Comparison of ENCODE assay signal across 4 cellular contexts in the genomic region with DNA sequence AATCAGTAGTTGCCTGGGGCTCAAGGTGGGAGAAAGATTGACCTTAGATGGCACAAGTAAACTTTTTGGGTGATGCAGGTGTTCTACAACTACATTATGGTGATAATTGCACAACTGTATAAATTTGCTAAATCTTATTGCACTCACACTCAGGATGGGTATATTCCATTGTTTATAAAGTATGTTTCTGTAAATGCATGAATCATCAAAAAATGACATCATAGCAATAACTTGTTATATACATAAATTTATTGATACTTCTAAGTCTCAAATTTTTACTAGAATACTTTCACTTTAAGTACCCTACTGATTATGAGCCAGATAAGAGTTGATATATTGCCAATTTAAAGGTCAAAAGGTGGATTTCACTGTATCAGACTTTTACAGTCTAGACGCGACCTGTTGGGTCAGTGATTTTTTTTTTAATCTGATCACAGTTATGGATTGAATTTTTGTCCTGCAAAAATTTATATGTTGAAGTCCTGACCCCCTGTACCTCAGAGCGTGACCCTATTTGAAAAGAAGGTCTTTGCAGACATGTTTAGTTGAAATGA.
TF ChIP-seq lines count a peak whose summit lies in the region.

No MANE protein-coding gene starts in this region.

TF ChIP-seq in A549, 52 proteins besides CTCF, POLR2A, EP300 and RAD21 (continued from another document):
- TF ChIP-seq MAFK (IDR thresholded peaks at IDR 0.05; ENCODE audit: partially characterized antibody): peak; percentile 54
- TF ChIP-seq FOXS1 (CRISPR knock-in tag; IDR thresholded peaks at IDR 0.05): no peak
TF ChIP-seq in A549: peak in this region for 1.

TF ChIP-seq in HEK293, 187 proteins besides CTCF, POLR2A, EP300 and RAD21:
- TF ChIP-seq, protein P1, sequence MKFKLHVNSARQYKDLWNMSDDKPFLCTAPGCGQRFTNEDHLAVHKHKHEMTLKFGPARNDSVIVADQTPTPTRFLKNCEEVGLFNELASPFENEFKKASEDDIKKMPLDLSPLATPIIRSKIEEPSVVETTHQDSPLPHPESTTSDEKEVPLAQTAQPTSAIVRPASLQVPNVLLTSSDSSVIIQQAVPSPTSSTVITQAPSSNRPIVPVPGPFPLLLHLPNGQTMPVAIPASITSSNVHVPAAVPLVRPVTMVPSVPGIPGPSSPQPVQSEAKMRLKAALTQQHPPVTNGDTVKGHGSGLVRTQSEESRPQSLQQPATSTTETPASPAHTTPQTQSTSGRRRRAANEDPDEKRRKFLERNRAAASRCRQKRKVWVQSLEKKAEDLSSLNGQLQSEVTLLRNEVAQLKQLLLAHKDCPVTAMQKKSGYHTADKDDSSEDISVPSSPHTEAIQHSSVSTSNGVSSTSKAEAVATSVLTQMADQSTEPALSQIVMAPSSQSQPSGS (tag by site-specific recombination; IDR thresholded peaks at IDR 0.05; ENCODE audit: low read depth): peak; percentile 48; the same call in 1 of the 2 replicates
- TF ChIP-seq, protein P2, sequence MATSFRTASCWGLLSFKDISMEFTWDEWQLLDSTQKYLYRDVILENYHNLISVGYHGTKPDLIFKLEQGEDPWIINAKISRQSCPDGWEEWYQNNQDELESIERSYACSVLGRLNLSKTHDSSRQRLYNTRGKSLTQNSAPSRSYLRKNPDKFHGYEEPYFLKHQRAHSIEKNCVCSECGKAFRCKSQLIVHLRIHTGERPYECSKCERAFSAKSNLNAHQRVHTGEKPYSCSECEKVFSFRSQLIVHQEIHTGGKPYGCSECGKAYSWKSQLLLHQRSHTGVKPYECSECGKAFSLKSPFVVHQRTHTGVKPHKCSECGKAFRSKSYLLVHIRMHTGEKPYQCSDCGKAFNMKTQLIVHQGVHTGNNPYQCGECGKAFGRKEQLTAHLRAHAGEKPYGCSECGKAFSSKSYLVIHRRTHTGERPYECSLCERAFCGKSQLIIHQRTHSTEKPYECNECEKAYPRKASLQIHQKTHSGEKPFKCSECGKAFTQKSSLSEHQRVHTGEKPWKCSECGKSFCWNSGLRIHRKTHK (tag by site-specific recombination; IDR thresholded peaks at IDR 0.05): no peak
- no peak for TF ChIP-seq SALL2 (tag by site-specific recombination; IDR thresholded peaks at IDR 0.05; ENCODE audit: borderline replicate concordance)
- TF ChIP-seq, protein P3, sequence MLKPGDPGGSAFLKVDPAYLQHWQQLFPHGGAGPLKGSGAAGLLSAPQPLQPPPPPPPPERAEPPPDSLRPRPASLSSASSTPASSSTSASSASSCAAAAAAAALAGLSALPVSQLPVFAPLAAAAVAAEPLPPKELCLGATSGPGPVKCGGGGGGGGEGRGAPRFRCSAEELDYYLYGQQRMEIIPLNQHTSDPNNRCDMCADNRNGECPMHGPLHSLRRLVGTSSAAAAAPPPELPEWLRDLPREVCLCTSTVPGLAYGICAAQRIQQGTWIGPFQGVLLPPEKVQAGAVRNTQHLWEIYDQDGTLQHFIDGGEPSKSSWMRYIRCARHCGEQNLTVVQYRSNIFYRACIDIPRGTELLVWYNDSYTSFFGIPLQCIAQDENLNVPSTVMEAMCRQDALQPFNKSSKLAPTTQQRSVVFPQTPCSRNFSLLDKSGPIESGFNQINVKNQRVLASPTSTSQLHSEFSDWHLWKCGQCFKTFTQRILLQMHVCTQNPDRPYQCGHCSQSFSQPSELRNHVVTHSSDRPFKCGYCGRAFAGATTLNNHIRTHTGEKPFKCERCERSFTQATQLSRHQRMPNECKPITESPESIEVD (tag by site-specific recombination; IDR thresholded peaks at IDR 0.05): peak; percentile 12; the same call in 1 of the 2 replicates

TF ChIP-seq in K562, 482 proteins besides CTCF, POLR2A, EP300 and RAD21 (continued from another document):
- TF ChIP-seq NFIX (CRISPR knock-in tag; IDR thresholded peaks at IDR 0.05; ENCODE audit: low read depth) (no peak), C11orf30 (IDR thresholded peaks at IDR 0.05; ENCODE audit: low read depth) (0 out of 2 replicates have a peak, but pooled peaks have one; percentile 23), CXXC5 (CRISPR knock-in tag; IDR thresholded peaks at IDR 0.05) (no peak), MAFG (tag; conservative IDR thresholded peaks at IDR 0.05) (0 out of 2 replicates have a peak, but pooled peaks have one; percentile 6)
TF ChIP-seq in K562: peak in this region for 3.

TF ChIP-seq in HEK293T, 16 proteins besides CTCF, POLR2A, EP300 and RAD21:
- TF ChIP-seq CTBP1 (IDR thresholded peaks at IDR 0.05; ENCODE audit: borderline replicate concordance) (no peak), SP1 (IDR thresholded peaks at IDR 0.05) (no peak), ARNT (IDR thresholded peaks at IDR 0.05) (no peak), FOXA1 (IDR thresholded peaks at IDR 0.05) (no peak), SUZ12 (IDR thresholded peaks at IDR 0.05) (no peak), LEF1 (IDR thresholded peaks at IDR 0.05; ENCODE audit: borderline replicate concordance) (no peak), HDGF (IDR thresholded peaks at IDR 0.05; ENCODE audit: borderline replicate concordance) (no peak), ELF4 (IDR thresholded peaks at IDR 0.05) (no peak)
